Comparison of ENCODE assay signal across 9 cellular contexts in genomic region chr11:110000045-110000502, GRCh38.
DNase-seq lines count a peak whose midpoint lies in the region; ATAC-seq and TF ChIP-seq lines count a peak whose summit lies in the region.
"Had no signal": no experiment of that assay in that cellular context is flagged by ENCODE, and none has a peak within 500 bp of the region (broad histone marks: within the 10 kb centered on the region; RNA-seq: fewer than 3 reads in every experiment).

No MANE protein-coding gene starts in this region.

- H3K9me2 ChIP-seq in OCI-LY7 (ENCODE audit: insufficient read depth, low read length) = no peaks in the 10 kb centered on the region

- H3K27ac ChIP-seq in OCI-LY7 (ENCODE audit: low read depth, low read length, poor library complexity, severe bottlenecking) = no peak overlapping the region
- no peak overlapping the region for H3K27ac ChIP-seq in cardiac muscle cell

- 0 out of 2 replicates have a peak overlapping the region, but pooled peaks have one; percentile 6 for H3K4me2 ChIP-seq in OCI-LY7 (ENCODE audit: low read length)

- POLR2A ChIA-PET in OCI-LY7 (lab: Charles Lee) = interaction anchor here (0.6 to 1.7 kb wide), 8 partner anchors 8 to 1283 kb away, joined by 3 to 5 read pairs (median 4); no protein-coding TSS in a partner anchor

- H2AFZ ChIP-seq in OCI-LY7 (ENCODE audit: low read length) = peak overlapping the region; percentile 27; the same call in 1 of the 2 replicates

- no TSS peak for BruUV-seq in OCI-LY7 (replicated peaks; lab: Mats Ljungman, UMichigan)

- H3K36me3 Mint-ChIP-seq in activated naive CD8-positive, alpha-beta T cell treated with anti-CD3 and anti-CD28 coated beads, Interleukin-2, amount 50 U/mL, for 24 hours (ENCODE audit: low read depth) = no peaks in the 10 kb centered on the region
- no peaks in the 10 kb centered on the region for H3K36me3 Mint-ChIP-seq in activated naive CD8-positive, alpha-beta T cell treated with anti-CD3 and anti-CD28 coated beads for 36 hours

- H3K4me3 ChIP-seq in OCI-LY7 (ENCODE audit: low read depth, low read length, poor library complexity, severe bottlenecking) (no peak overlapping the region), cardiac muscle cell (no peak overlapping the region)

- H3K27me3 ChIP-seq in cardiac muscle cell = no peaks in the 10 kb centered on the region

- H3K27me3 Mint-ChIP-seq in activated naive CD8-positive, alpha-beta T cell treated with anti-CD3 and anti-CD28 coated beads, Interleukin-2, amount 50 U/mL, for 24 hours = peaks cover 6% of the 10 kb centered on the region
- peaks cover 2% of the 10 kb centered on the region for H3K27me3 Mint-ChIP-seq in activated naive CD8-positive, alpha-beta T cell treated with anti-CD3 and anti-CD28 coated beads for 36 hours

- no peak overlapping the region for H3K27ac Mint-ChIP-seq in activated naive CD8-positive, alpha-beta T cell treated with anti-CD3 and anti-CD28 coated beads, Interleukin-2, amount 50 U/mL, for 24 hours
- H3K27ac Mint-ChIP-seq in activated naive CD8-positive, alpha-beta T cell treated with anti-CD3 and anti-CD28 coated beads for 36 hours = no peak overlapping the region

- TF ChIP-seq CTCF in OCI-LY7 (conservative IDR thresholded peaks at IDR 0.05; ENCODE audit: low read length) (no peak), cardiac muscle cell (IDR thresholded peaks at IDR 0.05; ENCODE audit: low read depth, low read length) (no peak)

- H3K4me1 Mint-ChIP-seq in activated naive CD8-positive, alpha-beta T cell treated with anti-CD3 and anti-CD28 coated beads, Interleukin-2, amount 50 U/mL, for 24 hours = no peaks in the 10 kb centered on the region
- no peaks in the 10 kb centered on the region for H3K4me1 Mint-ChIP-seq in activated naive CD8-positive, alpha-beta T cell treated with anti-CD3 and anti-CD28 coated beads for 36 hours

- peak; percentile 66 for ATAC-seq in activated naive CD8-positive, alpha-beta T cell treated with anti-CD3 and anti-CD28 coated beads, Interleukin-2, amount 50 U/mL, for 24 hours
- ATAC-seq in HG02870 (IDR thresholded peaks at IDR 0.05; ENCODE audit: unreplicated experiment) = peak; percentile 99

- H3K9me3 ChIP-seq in OCI-LY7 (ENCODE audit: low read length) (no peaks in the 10 kb centered on the region), cardiac muscle cell (ENCODE audit: low read depth) (no peaks in the 10 kb centered on the region)
- H3K9me3 ChIP-seq: Caco-2 had no signal

- no peaks in the 10 kb centered on the region for H3K36me3 ChIP-seq in OCI-LY7 (ENCODE audit: insufficient read depth, low read length)
- no peaks in the 10 kb centered on the region for H3K36me3 ChIP-seq in cardiac muscle cell

- no peak for DNase-seq in activated naive CD8-positive, alpha-beta T cell treated with anti-CD3 and anti-CD28 coated beads, Interleukin-2, amount 50 U/mL, for 24 hours
- DNase-seq in activated naive CD8-positive, alpha-beta T cell treated with anti-CD3 and anti-CD28 coated beads for 36 hours = no peak
- DNase-seq in OCI-LY7 (ENCODE audit: low spot score) (peak; percentile 14), cardiac muscle cell (ENCODE audit: low read depth in 1 of 2, low spot score in 1 of 2) (peak; percentile 14 to 86), middle frontal gyrus (ENCODE audit: extremely low spot score, low spot score) (no peak), NCI-H1436 (lab: John Stamatoyannopoulos, UW) (no peak)
- no peak for DNase-seq in activated T-cell treated with anti-CD3 and anti-CD28 coated beads, Interleukin-2, amount 50 U/mL, for 1 hour

- no peaks in the 10 kb centered on the region for H3K79me2 ChIP-seq in OCI-LY7 (ENCODE audit: insufficient read depth, low read depth, low read length)

- CTCF ChIA-PET in OCI-LY7 (lab: Charles Lee; ENCODE audit: unreplicated experiment) = no interaction called here

- H3K9me3 Mint-ChIP-seq in activated naive CD8-positive, alpha-beta T cell treated with anti-CD3 and anti-CD28 coated beads, Interleukin-2, amount 50 U/mL, for 24 hours = no peaks in the 10 kb centered on the region
- H3K9me3 Mint-ChIP-seq in activated naive CD8-positive, alpha-beta T cell treated with anti-CD3 and anti-CD28 coated beads for 36 hours = no peaks in the 10 kb centered on the region

- no peaks in the 10 kb centered on the region for H4K20me1 ChIP-seq in OCI-LY7 (ENCODE audit: insufficient read depth, low read length)

- intact Hi-C loops in OCI-LY7 (cut with micrococcal nuclease; ENCODE audit: unreplicated experiment) = no loop called here

- H3K4me3 Mint-ChIP-seq in activated naive CD8-positive, alpha-beta T cell treated with anti-CD3 and anti-CD28 coated beads, Interleukin-2, amount 50 U/mL, for 24 hours = no peak overlapping the region
- no peak overlapping the region for H3K4me3 Mint-ChIP-seq in activated naive CD8-positive, alpha-beta T cell treated with anti-CD3 and anti-CD28 coated beads for 36 hours

- H3K4me1 ChIP-seq in OCI-LY7 (ENCODE audit: insufficient read depth, low read length, poor library complexity, severe bottlenecking) (no peaks in the 10 kb centered on the region), cardiac muscle cell (ENCODE audit: low read depth) (no peaks in the 10 kb centered on the region)

Comparison
In these comparisons a context has a peak if more than half of its experiments do, and no peak if none do; other contexts are left out.
1. DNase-seq: peak in OCI-LY7 (single experiment) and cardiac muscle cell (2 of 2); none in activated naive CD8-positive, alpha-beta T cell treated with anti-CD3 and anti-CD28 coated beads, Interleukin-2, amount 50 U/mL, for 24 hours (single experiment), activated naive CD8-positive, alpha-beta T cell treated with anti-CD3 and anti-CD28 coated beads for 36 hours (single experiment), middle frontal gyrus (single experiment), NCI-H1436 (single experiment) and activated T-cell treated with anti-CD3 and anti-CD28 coated beads, Interleukin-2, amount 50 U/mL, for 1 hour (single experiment).